In genomic region chr21:44748621-44749020, GRCh38 we compare ENCODE assay signal across 28 cellular contexts. TPM values are rescaled to one million over a fixed set of nuclear protein-coding genes. Genes with fewer than 3 reads are reported as not detected.
DNase-seq lines count a peak whose midpoint lies in the region; ATAC-seq and TF ChIP-seq lines count a peak whose summit lies in the region.
"Had no signal": no experiment of that assay in that cellular context is flagged by ENCODE, and none has a peak within 500 bp of the region (broad histone marks: within the 10 kb centered on the region; RNA-seq: fewer than 3 reads in every experiment).

No MANE protein-coding gene starts in this region.

- H4K91ac ChIP-seq in mesenchymal stem cell (ENCODE audit: low read length) = no peak overlapping the region

- H3K4me3 ChIP-seq in hepatocyte (no peak overlapping the region), mesenchymal stem cell (ENCODE audit: insufficient read depth in 1 of 2, low read depth in 1 of 2, low read length in 2 of 2) (no peak overlapping the region), suprapubic skin (peak overlapping the region; percentile 21)
- H3K4me3 ChIP-seq: left ventricle myocardium inferior, mucosa of descending colon, Peyer's patch, uterus had no signal

- H3K4ac ChIP-seq in mesenchymal stem cell (ENCODE audit: low read depth in 1 of 2, low read length in 2 of 2) = no peak overlapping the region

- no peaks in the 10 kb centered on the region for H3K27me3 ChIP-seq in hepatocyte
- H3K27me3 ChIP-seq in mesenchymal stem cell (ENCODE audit: control insufficient read depth in 1 of 2, insufficient read depth in 1 of 2, low read length in 2 of 2) = peaks cover 50 to 59% of the 10 kb centered on the region in 2 experiments
- H3K27me3 ChIP-seq in suprapubic skin = peaks cover 31% of the 10 kb centered on the region
- H3K27me3 ChIP-seq: uterus had no signal

- peaks cover 7% of the 10 kb centered on the region for H3K4me1 ChIP-seq in hepatocyte (ENCODE audit: insufficient read depth)
- peaks cover 13% of the 10 kb centered on the region for H3K4me1 ChIP-seq in mesenchymal stem cell (ENCODE audit: control insufficient read depth, insufficient read depth, low read depth, low read length)
- peaks cover 25% of the 10 kb centered on the region for H3K4me1 ChIP-seq in suprapubic skin
- H3K4me1 ChIP-seq: Peyer's patch, uterus had no signal

- DNase-seq in Right ventricle myocardium inferior (ENCODE audit: missing footprints) (peak; percentile 64), left cardiac atrium (no peak), hepatocyte (ENCODE audit: low spot score) (no peak), mesenchymal stem cell (no peak), suprapubic skin (ENCODE audit: low spot score in 2 of 2) (no peak), D341Med (ENCODE audit: low spot score) (no peak)
- DNase-seq: activated CD4-positive, alpha-beta T cell treated with anti-CD3 and anti-CD28 coated beads, Interleukin-2, amount 50 U/mL, for 48 hours; activated naive CD4-positive, alpha-beta T cell treated with Interleukin-2 at 50 U/mL for 16 hours; AML-193; amygdala; DMS79 treated with DMSO at 0.1 percent for 48 hours; HCEC 1CT; hippocampal formation; left ventricle myocardium inferior; mucosa of descending colon; NCI-H1436 treated with DMSO at 0.1 percent for 48 hours; nucleus accumbens; Peyer's patch; SK-N-SH; stimulated activated CD4-positive, alpha-beta T cell treated with anti-CD3 and anti-CD28 coated beads, Interleukin-15, amount 100 ng/mL, for 24 hours; uterus had no signal

- intact Hi-C loops in Right ventricle myocardium inferior (cut with DNase I) = loop anchor here (10.0 kb wide), 2 partner anchors 134 to 234 kb away; partner anchors contain the start of gene KRTAP10-8
- intact Hi-C loops in left cardiac atrium (cut with DNase I) = no loop called here

- no peak overlapping the region for H3K18ac ChIP-seq in mesenchymal stem cell (ENCODE audit: low read depth in 1 of 2, low read length in 2 of 2)

- WGBS in hepatocyte (ENCODE audit: low lambda C conversion rate, missing lambda C conversion rate) = 28% methylated on average over 16 of the region's 16 CpGs
- WGBS in mesenchymal stem cell = 29% methylated on average over 16 of the region's 16 CpGs
- WGBS in suprapubic skin = 43% methylated on average over 15 of the region's 16 CpGs

- H4K20me1 ChIP-seq in hepatocyte (ENCODE audit: insufficient read depth, poor library complexity, severe bottlenecking) = no peaks in the 10 kb centered on the region

- no peaks in the 10 kb centered on the region for H3K4me1 Mint-ChIP-seq in activated T-helper 17 cell treated with anti-CD3 and anti-CD28 coated beads, Interleukin-2, amount 50 U/mL, for 72 hours

- no peaks in the 10 kb centered on the region for H3K9me2 ChIP-seq in hepatocyte (replicated peaks; ENCODE audit: insufficient read depth)
- H3K9me2 ChIP-seq: SK-N-SH had no signal

- H2AK5ac ChIP-seq in mesenchymal stem cell (ENCODE audit: low read length, severe bottlenecking) = no peak overlapping the region

- H3K9me3 ChIP-seq in hepatocyte (ENCODE audit: low read depth) (no peaks in the 10 kb centered on the region), mesenchymal stem cell (ENCODE audit: control insufficient read depth, low read length) (peaks cover 1% of the 10 kb centered on the region), suprapubic skin (no peaks in the 10 kb centered on the region)
- H3K9me3 ChIP-seq: left ventricle myocardium inferior, mucosa of descending colon, Peyer's patch, SK-N-SH, uterus had no signal

- no peak overlapping the region for H2BK120ac ChIP-seq in mesenchymal stem cell (ENCODE audit: low read depth, low read length)

- no peak overlapping the region for H2AFZ ChIP-seq in hepatocyte
- H2AFZ ChIP-seq in mesenchymal stem cell (ENCODE audit: low read depth, low read length) = no peak overlapping the region

- H3K23ac ChIP-seq in mesenchymal stem cell (ENCODE audit: low read length in 2 of 2) = no peak overlapping the region

- H3K4me2 ChIP-seq in hepatocyte = peak overlapping the region; percentile 14
- peak overlapping the region; percentile 31 for H3K4me2 ChIP-seq in mesenchymal stem cell (ENCODE audit: low read length, poor library complexity, severe bottlenecking)
- H3K4me2 ChIP-seq: SK-N-SH had no signal

- ATAC-seq in Right ventricle myocardium inferior (no peak), left cardiac atrium (no peak), HG03280 (IDR thresholded peaks at IDR 0.05; ENCODE audit: unreplicated experiment) (no peak)
- ATAC-seq in activated T-helper 17 cell treated with anti-CD3 and anti-CD28 coated beads, Interleukin-2, amount 50 U/mL, for 72 hours (replicated peaks) = no peak
- ATAC-seq: mucosa of descending colon, right cardiac atrium had no signal

- H3K14ac ChIP-seq in mesenchymal stem cell (ENCODE audit: low read length in 2 of 2) = no peak overlapping the region

- no peak for TF ChIP-seq POLR2A in suprapubic skin (IDR thresholded peaks at IDR 0.05)

- no peaks in the 10 kb centered on the region for H3K79me2 ChIP-seq in hepatocyte

- no peaks in the 10 kb centered on the region for H3K79me1 ChIP-seq in mesenchymal stem cell (replicated peaks; ENCODE audit: low read length, poor library complexity, severe bottlenecking)

- no peak overlapping the region for H3K9ac ChIP-seq in mesenchymal stem cell (ENCODE audit: low read length)
- H3K9ac ChIP-seq: SK-N-SH had no signal

- H3K27ac ChIP-seq in hepatocyte (no peak overlapping the region), mesenchymal stem cell (ENCODE audit: low read length, poor library complexity, severe bottlenecking) (no peak overlapping the region), suprapubic skin (no peak overlapping the region)
- H3K27ac ChIP-seq: 22Rv1, left ventricle myocardium inferior, Peyer's patch, uterus had no signal

- no peaks in the 10 kb centered on the region for H3K36me3 Mint-ChIP-seq in activated T-helper 17 cell treated with anti-CD3 and anti-CD28 coated beads, Interleukin-2, amount 50 U/mL, for 72 hours (ENCODE audit: low read depth)

- no peaks in the 10 kb centered on the region for H3K36me3 ChIP-seq in hepatocyte (replicated peaks; ENCODE audit: insufficient read depth, low read depth)
- H3K36me3 ChIP-seq in mesenchymal stem cell (ENCODE audit: control insufficient read depth in 1 of 2, insufficient read depth in 2 of 2, low read depth in 1 of 2, low read length in 2 of 2) = no peaks in the 10 kb centered on the region
- H3K36me3 ChIP-seq in suprapubic skin = no peaks in the 10 kb centered on the region
- H3K36me3 ChIP-seq: left ventricle myocardium inferior, Peyer's patch, uterus had no signal

- TF ChIP-seq CTCF in hepatocyte (IDR thresholded peaks at IDR 0.05; ENCODE audit: poor library complexity) (no peak), suprapubic skin (IDR thresholded peaks at IDR 0.05) (no peak)

- H3K4me3 Mint-ChIP-seq in activated T-helper 17 cell treated with anti-CD3 and anti-CD28 coated beads, Interleukin-2, amount 50 U/mL, for 72 hours = no peak overlapping the region
- H3K4me3 Mint-ChIP-seq: dendritic cell treated with granulocyte-macrophage colony-stimulating factor and Interleukin-4, amounts not matched to agents 40 ng/mL and 50 ng/mL, for 4 days had no signal

- H2BK15ac ChIP-seq in mesenchymal stem cell (ENCODE audit: low read depth, poor library complexity, severe bottlenecking) = no peak overlapping the region

- no peaks in the 10 kb centered on the region for H3K9me3 Mint-ChIP-seq in activated T-helper 17 cell treated with anti-CD3 and anti-CD28 coated beads, Interleukin-2, amount 50 U/mL, for 72 hours
- H3K9me3 Mint-ChIP-seq: dendritic cell treated with granulocyte-macrophage colony-stimulating factor and Interleukin-4, amounts not matched to agents 40 ng/mL and 50 ng/mL, for 4 days had no signal

- H2BK12ac ChIP-seq in mesenchymal stem cell (ENCODE audit: low read length in 2 of 2) = no peak overlapping the region

- no peak for TF ChIP-seq EP300 in suprapubic skin (IDR thresholded peaks at IDR 0.05)

- H3K27ac Mint-ChIP-seq in activated T-helper 17 cell treated with anti-CD3 and anti-CD28 coated beads, Interleukin-2, amount 50 U/mL, for 72 hours = no peak overlapping the region
- H3K27ac Mint-ChIP-seq: dendritic cell treated with granulocyte-macrophage colony-stimulating factor and Interleukin-4, amounts not matched to agents 40 ng/mL and 50 ng/mL, for 4 days had no signal

- H2BK5ac ChIP-seq in mesenchymal stem cell (ENCODE audit: low read depth, low read length, poor library complexity, severe bottlenecking) = no peak overlapping the region

- H4K8ac ChIP-seq in mesenchymal stem cell (ENCODE audit: low read length) = no peak overlapping the region

- H3K27me3 Mint-ChIP-seq in activated T-helper 17 cell treated with anti-CD3 and anti-CD28 coated beads, Interleukin-2, amount 50 U/mL, for 72 hours = peaks cover 5% of the 10 kb centered on the region

RNA-seq across cellular contexts. Expression of gene TSPEAR, which starts 37.2 kb away (rescaled TPM):
- total RNA-seq in Right ventricle myocardium inferior (0.65 TPM), left cardiac atrium (1 to 10 TPM in 1 of 2 donors, under 1 TPM in 1; 0.39 to 1.6 TPM), hepatocyte (0.16 TPM in 1 of 2 replicates, not detected in the other), suprapubic skin (under 1 TPM in 3 of 4 donors, not detected in 1; 0.21 to 0.59 (median 0.32) TPM)
- 0.35 and 0.66 TPM in 2 replicates for polyA plus RNA-seq in hepatocyte
- not detected for polyA plus RNA-seq in mesenchymal stem cell (2013, experiment 1 of 2)
- polyA plus RNA-seq in mesenchymal stem cell (2013, experiment 2 of 2) = not detected
- total RNA-seq in activated T-helper 17 cell treated with anti-CD3 and anti-CD28 coated beads, Interleukin-2, amount 50 U/mL, for 72 hours = under 1 TPM in 1 of 2 donors, not detected in 1; 0.08 TPM
- total RNA-seq: endothelial cell of umbilical vein, subcutaneous adipose tissue had no signal

RNA-seq across cellular contexts. Expression of gene KRTAP10-12, which starts 51.6 kb away (rescaled TPM):
- total RNA-seq in Right ventricle myocardium inferior = not detected
- total RNA-seq in left cardiac atrium = not detected
- not detected in 2 replicates for total RNA-seq in hepatocyte
- polyA plus RNA-seq in hepatocyte = not detected in 2 replicates
- not detected for polyA plus RNA-seq in mesenchymal stem cell (2013, experiment 1 of 2)
- polyA plus RNA-seq in mesenchymal stem cell (2013, experiment 2 of 2) = not detected
- 1 to 10 TPM in 2 of 4 donors, not detected in 2; 1.3 to 2.9 TPM for total RNA-seq in suprapubic skin
- total RNA-seq in activated T-helper 17 cell treated with anti-CD3 and anti-CD28 coated beads, Interleukin-2, amount 50 U/mL, for 72 hours = not detected
- total RNA-seq: endothelial cell of umbilical vein, left ventricle myocardium inferior, mucosa of descending colon, Peyer's patch, right cardiac atrium, subcutaneous adipose tissue, uterus had no signal
- polyA plus RNA-seq: endothelial cell of umbilical vein, right cardiac atrium, SK-N-SH had no signal

RNA-seq across cellular contexts. Expression of gene UBE2G2, which starts 53.0 kb away (rescaled TPM):
- total RNA-seq in Right ventricle myocardium inferior (66.6 TPM), left cardiac atrium (10 to 100 TPM; 62.0 to 83.0 TPM), hepatocyte (45.8 and 61.6 TPM in 2 replicates), suprapubic skin (100 to 1,000 TPM in 2 of 4 donors, 10 to 100 TPM in 2; 62.5 to 126 (median 91.6) TPM)
- 50.4 and 55.2 TPM in 2 replicates for polyA plus RNA-seq in hepatocyte
- polyA plus RNA-seq in mesenchymal stem cell (2013, experiment 1 of 2) = 40.3 TPM
- 37.8 TPM for polyA plus RNA-seq in mesenchymal stem cell (2013, experiment 2 of 2)
- total RNA-seq in activated T-helper 17 cell treated with anti-CD3 and anti-CD28 coated beads, Interleukin-2, amount 50 U/mL, for 72 hours = 100 to 1,000 TPM in 1 of 2 donors, 10 to 100 TPM in 1; 88.9 to 136 TPM
